ENCODE assay signal across 20 cellular contexts in genomic region chr21:40334159-40334558, GRCh38.
DNase-seq lines count a peak whose midpoint lies in the region; ATAC-seq, FAIRE-seq and TF ChIP-seq lines count a peak whose summit lies in the region.
"Had no signal": no experiment of that assay in that cellular context is flagged by ENCODE, and none has a peak within 500 bp of the region (broad histone marks: within the 10 kb centered on the region; RNA-seq: fewer than 3 reads in every experiment).

No MANE protein-coding gene starts in this region.

- H3K9me3 ChIP-seq in HepG2 (ENCODE audit: low read length) (peaks cover 72% of the 10 kb centered on the region), right lobe of liver (no peaks in the 10 kb centered on the region), mesenchymal stem cell (ENCODE audit: control insufficient read depth, low read length) (peaks cover 3% of the 10 kb centered on the region)

- H4K91ac ChIP-seq in mesenchymal stem cell (ENCODE audit: low read length) = no peak overlapping the region

- intact Hi-C loops in HepG2 (cut with micrococcal nuclease; ENCODE audit: unreplicated experiment) = no loop called here
- intact Hi-C loops in right lobe of liver (cut with DNase I) = no loop called here

- H3K23ac ChIP-seq in mesenchymal stem cell (ENCODE audit: low read length in 2 of 2) = no peak overlapping the region

- peaks cover 1% of the 10 kb centered on the region for H3K9me3 Mint-ChIP-seq in activated naive CD8-positive, alpha-beta T cell treated with anti-CD3 and anti-CD28 coated beads for 36 hours

- H3K4me3 ChIP-seq in HepG2 (replicated peaks in 1 of 3; ENCODE audit: insufficient read depth in 1 of 3, low read depth in 2 of 3, low read length in 3 of 3) (no peak overlapping the region), right lobe of liver (no peak overlapping the region), mesenchymal stem cell (ENCODE audit: insufficient read depth in 1 of 2, low read depth in 1 of 2, low read length in 2 of 2) (no peak overlapping the region)

- H4K8ac ChIP-seq in mesenchymal stem cell (ENCODE audit: low read length) = no peak overlapping the region

- H3K36me3 Mint-ChIP-seq in activated naive CD8-positive, alpha-beta T cell treated with anti-CD3 and anti-CD28 coated beads for 36 hours = no peaks in the 10 kb centered on the region
- H3K36me3 Mint-ChIP-seq: CD4-positive, CD25-positive, alpha-beta regulatory T cell; CD8-positive, alpha-beta memory T cell had no signal

- no peak overlapping the region for H3K27ac ChIP-seq in HepG2 (ENCODE audit: extremely low read length, insufficient read depth, low read length)
- H3K27ac ChIP-seq in right lobe of liver = no peak overlapping the region
- no peak overlapping the region for H3K27ac ChIP-seq in mesenchymal stem cell (ENCODE audit: low read length, poor library complexity, severe bottlenecking)

- H3K4me2 ChIP-seq in HepG2 (ENCODE audit: low read depth, low read length) (no peak overlapping the region), mesenchymal stem cell (ENCODE audit: low read length, poor library complexity, severe bottlenecking) (no peak overlapping the region)

- H2BK120ac ChIP-seq in mesenchymal stem cell (ENCODE audit: low read depth, low read length) = no peak overlapping the region

- no peak for ATAC-seq in HepG2
- ATAC-seq in right lobe of liver = no peak

- H3K79me2 ChIP-seq in HepG2 (ENCODE audit: insufficient read depth, low read length) = no peaks in the 10 kb centered on the region

- H4K20me1 ChIP-seq in HepG2 (ENCODE audit: insufficient read depth, low read length) = no peaks in the 10 kb centered on the region

- DNase-seq in HepG2 (ENCODE audit: low spot score) (no peak), right lobe of liver (no peak), NCI-H69 (lab: John Stamatoyannopoulos, UW) (peak; percentile 37), kidney tubule cell (ENCODE audit: low spot score) (peak; percentile 3), GOT3 (lab: John Stamatoyannopoulos, UW) (no peak), mesenchymal stem cell (no peak)
- DNase-seq in activated naive CD8-positive, alpha-beta T cell treated with anti-CD3 and anti-CD28 coated beads for 36 hours = no peak
- DNase-seq: 8988T; BE2C; C1 segment of cervical spinal cord; CD4-positive, CD25-positive, alpha-beta regulatory T cell; CD8-positive, alpha-beta memory T cell; COR-L47; DMS 273 treated with DMSO at 0.1 percent for 48 hours; H9 had no signal

- H3K36me3 ChIP-seq in HepG2 (replicated peaks in 1 of 2; ENCODE audit: control insufficient read depth in 1 of 2, insufficient read depth in 2 of 2, low read length in 2 of 2) (no peaks in the 10 kb centered on the region), right lobe of liver (no peaks in the 10 kb centered on the region), mesenchymal stem cell (ENCODE audit: control insufficient read depth in 1 of 2, insufficient read depth in 2 of 2, low read depth in 1 of 2, low read length in 2 of 2) (no peaks in the 10 kb centered on the region)
- H3K36me3 ChIP-seq: BE2C had no signal

- WGBS in HepG2 (ENCODE audit: low lambda C conversion rate) = 6% methylated on average over 6 of the region's 6 CpGs
- WGBS in right lobe of liver (ENCODE audit: insufficient coverage, low coverage, low lambda C conversion rate, missing lambda C conversion rate) = 72% methylated on average over 6 of the region's 6 CpGs
- WGBS in mesenchymal stem cell = 77% methylated on average over 6 of the region's 6 CpGs

- no peak overlapping the region for H2BK5ac ChIP-seq in mesenchymal stem cell (ENCODE audit: low read depth, low read length, poor library complexity, severe bottlenecking)

- no peak overlapping the region for H3K18ac ChIP-seq in mesenchymal stem cell (ENCODE audit: low read depth in 1 of 2, low read length in 2 of 2)

- TF ChIP-seq CTCF in HepG2 (CRISPR knock-in tag; IDR thresholded peaks at IDR 0.05) (no peak), right lobe of liver (IDR thresholded peaks at IDR 0.05) (no peak)

- POLR2A ChIA-PET in HepG2 (lab: Yijun Ruan, JAX) = no interaction called here

- H3K4me3 Mint-ChIP-seq in activated naive CD8-positive, alpha-beta T cell treated with anti-CD3 and anti-CD28 coated beads for 36 hours = no peak overlapping the region
- H3K4me3 Mint-ChIP-seq: CD4-positive, CD25-positive, alpha-beta regulatory T cell; CD8-positive, alpha-beta memory T cell; H9 had no signal

- TF ChIP-seq EP300 in HepG2 (IDR thresholded peaks at IDR 0.05; ENCODE audit: low read depth in 2 of 2, low read length in 2 of 2) (no peak), HepG2 (CRISPR knock-in tag; IDR thresholded peaks at IDR 0.05; ENCODE audit: borderline replicate concordance) (no peak)

- TF ChIP-seq POLR2A in HepG2 (IDR thresholded peaks at IDR 0.05; ENCODE audit: insufficient read depth in 1 of 2, low read depth in 2 of 2, low read length in 2 of 2) (no peak), right lobe of liver (IDR thresholded peaks at IDR 0.05) (no peak)

- H2AFZ ChIP-seq in HepG2 (ENCODE audit: low read length) (no peak overlapping the region), mesenchymal stem cell (ENCODE audit: low read depth, low read length) (no peak overlapping the region)

- no TSS peak for BruUV-seq in HepG2 (replicated peaks; lab: Mats Ljungman, UMichigan)

- H2BK15ac ChIP-seq in mesenchymal stem cell (ENCODE audit: low read depth, poor library complexity, severe bottlenecking) = no peak overlapping the region

- no peaks in the 10 kb centered on the region; a peak in 1 of 5 replicates for H3K27me3 ChIP-seq in HepG2 (ENCODE audit: control insufficient read depth in 1 of 2, insufficient read depth in 2 of 2, low read length in 2 of 2)
- no peaks in the 10 kb centered on the region for H3K27me3 ChIP-seq in right lobe of liver
- H3K27me3 ChIP-seq in mesenchymal stem cell (ENCODE audit: control insufficient read depth in 1 of 2, insufficient read depth in 1 of 2, low read length in 2 of 2) = no peaks in the 10 kb centered on the region
- H3K27me3 ChIP-seq: BE2C had no signal

- in situ Hi-C loops in HepG2 (cut with HindIII; ENCODE audit: extremely low pct_ligation_motif_present, low pct_unique_long_range_greater_than_20kb) = no loop called here

- no peaks in the 10 kb centered on the region for H3K79me1 ChIP-seq in mesenchymal stem cell (replicated peaks; ENCODE audit: low read length, poor library complexity, severe bottlenecking)

- H3K27me3 Mint-ChIP-seq in activated naive CD8-positive, alpha-beta T cell treated with anti-CD3 and anti-CD28 coated beads for 36 hours = peaks cover 4% of the 10 kb centered on the region
- H3K27me3 Mint-ChIP-seq: CD4-positive, CD25-positive, alpha-beta regulatory T cell had no signal

- H2BK12ac ChIP-seq in mesenchymal stem cell (ENCODE audit: low read length in 2 of 2) = no peak overlapping the region

- FAIRE-seq in HepG2 (lab: Jason Lieb, UNC) = no peak
- FAIRE-seq: G401.6, GM12891, GM18507, H1, HTR-8/SVneo had no signal

- H2AK5ac ChIP-seq in mesenchymal stem cell (ENCODE audit: low read length, severe bottlenecking) = no peak overlapping the region

- CTCF ChIA-PET in HepG2 (lab: Yijun Ruan, JAX; ENCODE audit: low intra/inter-chr PET ratio, low total read pairs) = no interaction called here

- H3K4me1 Mint-ChIP-seq in activated naive CD8-positive, alpha-beta T cell treated with anti-CD3 and anti-CD28 coated beads for 36 hours = no peaks in the 10 kb centered on the region
- H3K4me1 Mint-ChIP-seq: CD4-positive, CD25-positive, alpha-beta regulatory T cell; CD8-positive, alpha-beta memory T cell had no signal

- H3K14ac ChIP-seq in mesenchymal stem cell (ENCODE audit: low read length in 2 of 2) = no peak overlapping the region

- H3K9ac ChIP-seq in HepG2 (ENCODE audit: insufficient read depth, low read depth, low read length) (no peak overlapping the region), mesenchymal stem cell (ENCODE audit: low read length) (no peak overlapping the region)

- H3K27ac Mint-ChIP-seq in activated naive CD8-positive, alpha-beta T cell treated with anti-CD3 and anti-CD28 coated beads for 36 hours = no peak overlapping the region
- H3K27ac Mint-ChIP-seq: CD4-positive, CD25-positive, alpha-beta regulatory T cell; CD8-positive, alpha-beta memory T cell; H9 had no signal

- H3K4me1 ChIP-seq in HepG2 (ENCODE audit: insufficient read depth, low read length) = no peaks in the 10 kb centered on the region
- no peaks in the 10 kb centered on the region for H3K4me1 ChIP-seq in right lobe of liver
- H3K4me1 ChIP-seq in mesenchymal stem cell (ENCODE audit: control insufficient read depth, insufficient read depth, low read depth, low read length) = no peaks in the 10 kb centered on the region
- H3K4me1 ChIP-seq: BE2C had no signal

- no peak overlapping the region for H3K4ac ChIP-seq in mesenchymal stem cell (ENCODE audit: low read depth in 1 of 2, low read length in 2 of 2)

- no peak for TF ChIP-seq RAD21 in HepG2 (CRISPR knock-in tag; IDR thresholded peaks at IDR 0.05)

TF ChIP-seq in HepG2, 621 proteins besides CTCF, POLR2A, EP300 and RAD21:
- TF ChIP-seq DBP (CRISPR knock-in tag; IDR thresholded peaks at IDR 0.05; ENCODE audit: not compliant biosample characterization) = no peak
- no peak for TF ChIP-seq MTA1 (CRISPR knock-in tag; IDR thresholded peaks at IDR 0.05; ENCODE audit: borderline replicate concordance)
- peak; percentile 44; the same call in 1 of the 2 replicates for TF ChIP-seq MAFF (IDR thresholded peaks at IDR 0.05; ENCODE audit: low read depth, low read length)
- TF ChIP-seq PHF21A (CRISPR knock-in tag; IDR thresholded peaks at IDR 0.05) = no peak
- TF ChIP-seq MAFK (conservative IDR thresholded peaks at IDR 0.05 in 1 of 2, IDR thresholded peaks at IDR 0.05 in 1 of 2; ENCODE audit: low read length in 2 of 2) = peak; percentile 33 to 59; a peak in 3 of 4 replicates
- no peak for TF ChIP-seq CHCHD3 (CRISPR knock-in tag; IDR thresholded peaks at IDR 0.05)

Comparison
In these comparisons a context has a peak if more than half of its experiments do, and no peak if none do; other contexts are left out.
1. DNase-seq: peak in NCI-H69 (single experiment) and kidney tubule cell (single experiment); none in HepG2 (single experiment), right lobe of liver (0 of 3), GOT3 (single experiment), activated naive CD8-positive, alpha-beta T cell treated with anti-CD3 and anti-CD28 coated beads for 36 hours (single experiment) and mesenchymal stem cell (single experiment).